ENCODE assay signal across 9 cellular contexts in genomic region chr7:73342645-73343044, GRCh38. TPM values are rescaled to one million over a fixed set of nuclear protein-coding genes. Genes with fewer than 3 reads are reported as not detected.
DNase-seq lines count a peak whose midpoint lies in the region; ATAC-seq and TF ChIP-seq lines count a peak whose summit lies in the region.
"Had no signal": no experiment of that assay in that cellular context is flagged by ENCODE, and none has a peak within 500 bp of the region (broad histone marks: within the 10 kb centered on the region; RNA-seq: fewer than 3 reads in every experiment).

No MANE protein-coding gene starts in this region.

- POLR2A ChIA-PET in A673 (lab: Charles Lee; ENCODE audit: low non-redundant PET) = no interaction called here

- intact Hi-C loops in A673 (cut with micrococcal nuclease; ENCODE audit: unreplicated experiment) = loop anchor here (5.0 kb wide), 1 partner anchor 110 kb away; no protein-coding TSS in a partner anchor

- DNase-seq in A673 (ENCODE audit: low spot score) (peak; percentile 66), LNCaP clone FGC (ENCODE audit: low read depth) (no peak), choroid plexus epithelial cell (ENCODE audit: low read depth) (peak; percentile 84), SIG-M5 treated with dmso at 0.1 percent for 504 hours (lab: John Stamatoyannopoulos, UW; ENCODE audit: unreplicated experiment) (no peak), NCI-H226 (no peak)

- no peak for ATAC-seq in GM21786 (IDR thresholded peaks at IDR 0.05; ENCODE audit: unreplicated experiment)
- ATAC-seq in HG03571 (IDR thresholded peaks at IDR 0.05; ENCODE audit: unreplicated experiment) = no peak

- no peaks in the 10 kb centered on the region for H3K27me3 ChIP-seq in A673 (replicated peaks; ENCODE audit: insufficient read depth, low read depth, low read length, poor library complexity)

- CTCF ChIA-PET in A673 (lab: Charles Lee) = interaction anchor here (0.6 kb wide), 1 partner anchor 58 kb away, joined by 3 read pairs; no protein-coding TSS in a partner anchor

- H3K9me3 ChIP-seq in A673 (ENCODE audit: low read depth, low read length, poor library complexity, severe bottlenecking) = no peaks in the 10 kb centered on the region
- no peaks in the 10 kb centered on the region for H3K9me3 ChIP-seq in mesodermal cell (ENCODE audit: control insufficient read depth, low read length)

- TF ChIP-seq CTCF in A673 (conservative IDR thresholded peaks at IDR 0.05; ENCODE audit: low read depth, low read length) = peak; percentile 62
- TF ChIP-seq CTCF in LNCaP clone FGC (IDR thresholded peaks at IDR 0.05; ENCODE audit: control insufficient read depth, extremely low read depth, insufficient read depth) = peak; percentile 42
- TF ChIP-seq CTCF in choroid plexus epithelial cell (conservative IDR thresholded peaks at IDR 0.05; ENCODE audit: low read depth, low read length) = peak; percentile 78

- H3K4me3 ChIP-seq in A673 (ENCODE audit: low read depth, low read length, poor library complexity, severe bottlenecking) = no peak overlapping the region
- H3K4me3 ChIP-seq in LNCaP clone FGC (ENCODE audit: low read depth, low read length) = no peak overlapping the region
- peak overlapping the region; percentile 38 for H3K4me3 ChIP-seq in choroid plexus epithelial cell (ENCODE audit: low read depth, low read length)
- no peak overlapping the region for H3K4me3 ChIP-seq in mesodermal cell (ENCODE audit: extremely low read depth, insufficient read depth, low read length, poor library complexity, severe bottlenecking)

- H3K36me3 ChIP-seq in A673 (ENCODE audit: insufficient read depth, low read length, poor library complexity, severe bottlenecking) (no peaks in the 10 kb centered on the region), mesodermal cell (ENCODE audit: control insufficient read depth, insufficient read depth, low read length) (no peaks in the 10 kb centered on the region)

- 58 to 68% methylated on average over 8 of the region's 8 CpGs for WGBS in mesodermal cell (ENCODE audit: insufficient coverage in 2 of 2), 2 experiments

- no peak overlapping the region for H3K27ac ChIP-seq in A673 (ENCODE audit: low read depth, low read length, poor library complexity, severe bottlenecking)
- H3K27ac ChIP-seq in mesodermal cell (ENCODE audit: low read depth, low read length, severe bottlenecking) = peak overlapping the region; percentile 63

- no TSS peak for BruUV-seq in A673 (replicated peaks; lab: Mats Ljungman, UMichigan)

- no peaks in the 10 kb centered on the region for H3K4me1 ChIP-seq in A673 (ENCODE audit: insufficient read depth, low read length, poor library complexity, severe bottlenecking)
- H3K4me1 ChIP-seq in mesodermal cell (ENCODE audit: control insufficient read depth, insufficient read depth, low read length, poor library complexity, severe bottlenecking) = peaks cover 9% of the 10 kb centered on the region

RNA-seq across cellular contexts. Expression of gene FKBP6, which starts 14.7 kb away (rescaled TPM):
- total RNA-seq in A673 (2021) = not detected in 2 replicates
- polyA plus RNA-seq in mesodermal cell (2013, experiment 1 of 2) = not detected
- not detected for polyA plus RNA-seq in mesodermal cell (2013, experiment 2 of 2)
- total RNA-seq: mononuclear cell had no signal

RNA-seq across cellular contexts. Expression of gene TRIM50, which starts 14.8 kb away (rescaled TPM):
- total RNA-seq in A673 (2021) = not detected in 2 replicates
- polyA plus RNA-seq in mesodermal cell (2013, experiment 1 of 2) = not detected
- polyA plus RNA-seq in mesodermal cell (2013, experiment 2 of 2) = not detected
- total RNA-seq: mononuclear cell had no signal

RNA-seq across cellular contexts. Expression of gene NSUN5, which starts 34.0 kb away (rescaled TPM):
- 28.9 and 32.7 TPM in 2 replicates for total RNA-seq in A673 (2021)
- 32.6 TPM for polyA plus RNA-seq in mesodermal cell (2013, experiment 1 of 2)
- polyA plus RNA-seq in mesodermal cell (2013, experiment 2 of 2) = 24.0 TPM

Comparison
In these comparisons a context has a peak if more than half of its experiments do, and no peak if none do; other contexts are left out.
1. DNase-seq: peak in A673 (single experiment) and choroid plexus epithelial cell (single experiment); none in LNCaP clone FGC (single experiment), SIG-M5 treated with dmso at 0.1 percent for 504 hours (single experiment) and NCI-H226 (single experiment).
2. Peak in every context shown above with its lines, with median percentiles within 50 percentile points of each other: CTCF ChIP-seq.